In the genomic region with DNA sequence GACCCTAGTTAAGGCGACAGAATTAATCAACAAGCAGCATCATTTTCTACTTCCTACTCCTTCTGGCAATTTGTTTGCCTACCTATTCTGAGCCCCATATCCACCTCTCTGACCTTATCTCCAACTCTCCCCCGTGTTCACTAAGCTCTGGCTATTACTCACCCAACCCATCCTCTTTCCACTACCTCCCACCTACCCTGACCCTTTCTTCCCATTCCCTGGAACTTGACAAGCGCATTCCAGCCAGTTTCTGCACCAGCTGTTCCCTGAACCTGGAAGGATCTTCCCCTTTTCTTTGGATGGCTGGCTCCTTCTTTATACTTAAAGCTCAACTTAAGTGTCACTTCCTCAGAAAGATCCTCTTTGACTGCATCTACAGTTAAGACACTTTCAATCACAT, we compare ENCODE assay signal across 1 cellular context.
TF ChIP-seq lines count a peak whose summit lies in the region.

No MANE protein-coding gene starts in this region.

TF ChIP-seq in IMR-90, 13 proteins besides CTCF, POLR2A, EP300 and RAD21 (continued from another document):
- TF ChIP-seq USF2 (IDR thresholded peaks at IDR 0.05; ENCODE audit: low read depth, low read length) (no peak), MAFK (IDR thresholded peaks at IDR 0.05; ENCODE audit: low read depth, low read length) (no peak), CHD1 (IDR thresholded peaks at IDR 0.05; ENCODE audit: low read depth, low read length) (no peak), CEBPB (IDR thresholded peaks at IDR 0.05; ENCODE audit: low read depth, low read length) (no peak), ELK1 (IDR thresholded peaks at IDR 0.05; ENCODE audit: borderline replicate concordance, low read depth, low read length) (no peak), RFX5 (IDR thresholded peaks at IDR 0.05; ENCODE audit: low read depth, low read length) (no peak), BHLHE40 (IDR thresholded peaks at IDR 0.05; ENCODE audit: low read depth, low read length) (no peak), NFE2L2 (IDR thresholded peaks at IDR 0.05; ENCODE audit: low read depth, low read length) (no peak), FOS (IDR thresholded peaks at IDR 0.05; ENCODE audit: low read depth, low read length) (no peak), MAZ (IDR thresholded peaks at IDR 0.05; ENCODE audit: borderline replicate concordance, low read depth, low read length) (no peak)
TF ChIP-seq in IMR-90: peak in this region for 0.
